21 cellular contexts compared by ENCODE assay signal in genomic region chr10:48638739-48639527, GRCh38. TPM values are rescaled to one million over a fixed set of nuclear protein-coding genes. Genes with fewer than 3 reads are reported as not detected.
DNase-seq lines count a peak whose midpoint lies in the region; ATAC-seq, FAIRE-seq and TF ChIP-seq lines count a peak whose summit lies in the region.
"Had no signal": no experiment of that assay in that cellular context is flagged by ENCODE, and none has a peak within 500 bp of the region (broad histone marks: within the 10 kb centered on the region; RNA-seq: fewer than 3 reads in every experiment).

No MANE protein-coding gene starts in this region.

- H3K27me3 ChIP-seq in heart left ventricle, result no peaks in the 10 kb centered on the region
- no peaks in the 10 kb centered on the region for H3K27me3 ChIP-seq in right cardiac atrium (ENCODE audit: control insufficient read depth, insufficient read depth)
- H3K27me3 ChIP-seq in endothelial cell of umbilical vein (ENCODE audit: control insufficient read depth in 2 of 2, insufficient read depth in 2 of 2, low read length in 2 of 2), result no peaks in the 10 kb centered on the region
- no peaks in the 10 kb centered on the region for H3K27me3 ChIP-seq in dorsolateral prefrontal cortex
- H3K27me3 ChIP-seq: Peyer's patch had no signal

- no TSS peak for BruUV-seq in endothelial cell of umbilical vein (replicated peaks; lab: Mats Ljungman, UMichigan)

- 72 to 86% (median 82%) methylated on average over 4 of the region's 4 CpGs for WGBS in heart left ventricle, 4 donors
- WGBS in right cardiac atrium, result 77% methylated on average over 4 of the region's 4 CpGs

- peaks cover 0 to 24% (median 11%) of the 10 kb centered on the region in 12 donors for H3K9me3 ChIP-seq in heart left ventricle
- H3K9me3 ChIP-seq in right cardiac atrium (ENCODE audit: control insufficient read depth, low read length), result no peaks in the 10 kb centered on the region
- no peaks in the 10 kb centered on the region for H3K9me3 ChIP-seq in endothelial cell of umbilical vein (replicated peaks; ENCODE audit: control insufficient read depth, insufficient read depth, low read length)
- H3K9me3 ChIP-seq: HAP-1, Peyer's patch had no signal

- H3K9ac ChIP-seq in endothelial cell of umbilical vein (replicated peaks; ENCODE audit: extremely low read depth, insufficient read depth, low read length), result no peak overlapping the region
- H3K9ac ChIP-seq: GM23248 had no signal

- POLR2A ChIA-PET in endothelial cell of umbilical vein (lab: Charles Lee), result no interaction called here

- intact Hi-C loops in heart left ventricle (cut with DNase I) (no loop called here), right cardiac atrium (cut with DNase I) (no loop called here), endothelial cell of umbilical vein (cut with micrococcal nuclease) (no loop called here), dorsolateral prefrontal cortex (cut with DNase I) (no loop called here)

- TF ChIP-seq POLR2A in heart left ventricle (IDR thresholded peaks at IDR 0.05) (no peak), endothelial cell of umbilical vein (IDR thresholded peaks at IDR 0.05; ENCODE audit: low read depth, low read length) (no peak)

- no peak overlapping the region for H3K4me3 ChIP-seq in heart left ventricle
- H3K4me3 ChIP-seq in right cardiac atrium (ENCODE audit: low read length), result no peak overlapping the region
- no peak overlapping the region for H3K4me3 ChIP-seq in endothelial cell of umbilical vein (replicated peaks in 1 of 3; ENCODE audit: insufficient read depth in 1 of 3, low read depth in 1 of 3, low read length in 3 of 3)
- H3K4me3 ChIP-seq in dorsolateral prefrontal cortex, result no peak overlapping the region
- H3K4me3 ChIP-seq: GM23248, HAP-1, Peyer's patch, SK-N-MC had no signal

- FAIRE-seq in GM19239 (lab: Jason Lieb, UNC), result peak; percentile 55
- FAIRE-seq in endothelial cell of umbilical vein (lab: Jason Lieb, UNC), result no peak
- FAIRE-seq: A204.1, D721Med had no signal

- H3K4me1 ChIP-seq in heart left ventricle (peaks cover 0 to 64% (median 9%) of the 10 kb centered on the region in 12 donors), right cardiac atrium (ENCODE audit: control insufficient read depth, insufficient read depth, low read length) (no peaks in the 10 kb centered on the region), endothelial cell of umbilical vein (ENCODE audit: control insufficient read depth, extremely low read depth, insufficient read depth, low read length) (peaks cover 13% of the 10 kb centered on the region)
- H3K4me1 ChIP-seq: HAP-1 had no signal

- no peak overlapping the region for H2AFZ ChIP-seq in endothelial cell of umbilical vein (ENCODE audit: low read depth, low read length)
- H2AFZ ChIP-seq: GM23248 had no signal

- H4K20me1 ChIP-seq in endothelial cell of umbilical vein (replicated peaks; ENCODE audit: control insufficient read depth, extremely low read depth, insufficient read depth, low read length), result no peaks in the 10 kb centered on the region

- peak overlapping the region; percentile 73 for H3K4me2 ChIP-seq in endothelial cell of umbilical vein (ENCODE audit: insufficient read depth, low read length)

- peak in 3 of 4 donors; percentile 72 to 91 (median 83) for ATAC-seq in heart left ventricle
- ATAC-seq in right cardiac atrium, result no peak
- ATAC-seq in GM21786 (IDR thresholded peaks at IDR 0.05; ENCODE audit: unreplicated experiment), result no peak

- H3K9me1 ChIP-seq in endothelial cell of umbilical vein (replicated peaks; ENCODE audit: control insufficient read depth, extremely low read depth, insufficient read depth, low read length), result no peaks in the 10 kb centered on the region

- CTCF ChIA-PET in endothelial cell of umbilical vein (lab: Charles Lee), result interaction anchor here (1.0 to 3.1 kb wide), 11 partner anchors 10 to 275 kb away, joined by 3 to 19 read pairs (median 4); no protein-coding TSS in a partner anchor

- TF ChIP-seq CTCF in heart left ventricle (IDR thresholded peaks at IDR 0.05), result no peak
- TF ChIP-seq CTCF in endothelial cell of umbilical vein (IDR thresholded peaks at IDR 0.05; ENCODE audit: extremely low read depth in 1 of 2, insufficient read depth in 1 of 2, low read depth in 1 of 2, low read length in 2 of 2), result no peak
- TF ChIP-seq CTCF in dorsolateral prefrontal cortex (IDR thresholded peaks at IDR 0.05 in 54 of 56, conservative IDR thresholded peaks at IDR 0.05 in 2 of 56; ENCODE audit: low read depth in 1 of 56, partially characterized antibody in 56 of 56), result no peak

- peak overlapping the region in 2 of 12 donors; percentile 47 to 81 for H3K27ac ChIP-seq in heart left ventricle
- no peak overlapping the region for H3K27ac ChIP-seq in right cardiac atrium (ENCODE audit: low read length)
- no peak overlapping the region for H3K27ac ChIP-seq in endothelial cell of umbilical vein (ENCODE audit: insufficient read depth, low read depth, low read length)
- peak overlapping the region; percentile 39 for H3K27ac ChIP-seq in substantia nigra (ENCODE audit: low read depth, low read length, poor library complexity, severe bottlenecking)
- peak overlapping the region in 5 of 59 donors; percentile 12 to 21 (median 20) for H3K27ac ChIP-seq in dorsolateral prefrontal cortex
- H3K27ac ChIP-seq: GM23248, Peyer's patch, SK-N-MC had no signal

- DNase-seq in heart left ventricle (no peak), right cardiac atrium (no peak), GM19239 (ENCODE audit: insufficient read length, low spot score) (no peak), endothelial cell of umbilical vein (ENCODE audit: low read depth, low spot score) (peak; percentile 43), substantia nigra (lab: John Stamatoyannopoulos, UW) (no peak), dorsolateral prefrontal cortex (no peak), SW 1271 (lab: John Stamatoyannopoulos, UW) (no peak)
- DNase-seq: CD8-positive, alpha-beta memory T cell; GM23248; NCI-H1105 treated with DMSO at 0.1 percent for 48 hours; NCI-H1694; NCI-H2081 treated with DMSO at 0.1 percent for 48 hours; Peyer's patch; SHP77 had no signal

- H3K36me3 ChIP-seq in heart left ventricle (no peaks in the 10 kb centered on the region), endothelial cell of umbilical vein (ENCODE audit: control insufficient read depth in 2 of 2, extremely low read depth in 1 of 2, insufficient read depth in 2 of 2, low read length in 2 of 2) (no peaks in the 10 kb centered on the region)
- H3K36me3 ChIP-seq: HAP-1, Peyer's patch had no signal

- dilution Hi-C loops in endothelial cell of umbilical vein (cut with MboI; ENCODE audit: extremely low pct_ligation_motif_present, low sequenced_read_pairs), result no loop called here

- H3K79me2 ChIP-seq in endothelial cell of umbilical vein (ENCODE audit: control insufficient read depth, insufficient read depth, low read length), result peaks cover 2% of the 10 kb centered on the region

TF ChIP-seq in endothelial cell of umbilical vein, 7 proteins besides CTCF, POLR2A, EP300 and RAD21:
- TF ChIP-seq GATA2 (IDR thresholded peaks at IDR 0.05; ENCODE audit: insufficient read depth, insufficient read length, low read depth, low read length) (no peak), MYC (IDR thresholded peaks at IDR 0.05; ENCODE audit: low read depth, low read length) (no peak), EZH2 (IDR thresholded peaks at IDR 0.05; ENCODE audit: borderline replicate concordance, low read depth, low read length, severe bottlenecking) (no peak), FOS (IDR thresholded peaks at IDR 0.05; ENCODE audit: borderline replicate concordance, insufficient read depth, low read length) (no peak), MAX (IDR thresholded peaks at IDR 0.05; ENCODE audit: insufficient read depth, insufficient read length) (no peak), POLR2AphosphoS5 (IDR thresholded peaks at IDR 0.05; ENCODE audit: insufficient read depth, low read depth, low read length) (no peak)

RNA-seq across cellular contexts. Expression of gene ARHGAP22, which starts 34.1 kb away (rescaled TPM):
- 1 to 10 TPM; 1.1 to 9.5 (median 3.2) TPM for total RNA-seq in heart left ventricle
- polyA plus RNA-seq in heart left ventricle, result 1 to 10 TPM; 1.5 to 2.2 TPM
- total RNA-seq in right cardiac atrium, result 1 to 10 TPM; 3.1 to 6.5 (median 5.6) TPM
- 1.4 TPM for polyA plus RNA-seq in right cardiac atrium
- total RNA-seq in endothelial cell of umbilical vein, result 48.6 and 50.3 TPM in 2 replicates
- 8.0 and 8.6 TPM in 2 replicates for polyA plus RNA-seq in endothelial cell of umbilical vein
- polyA plus RNA-seq in endothelial cell of umbilical vein (2011; cell fraction: cytosol; rRNA removed), result 10.2 and 10.4 TPM in 2 replicates
- 33.5 and 38.8 TPM in 2 replicates for polyA plus RNA-seq in endothelial cell of umbilical vein (2011; cell fraction: nucleus; rRNA removed)
- 56.6 and 69.1 TPM in 2 replicates for polyA plus RNA-seq in endothelial cell of umbilical vein (2012)
- polyA minus RNA-seq in endothelial cell of umbilical vein, result 23.0 and 28.5 TPM in 2 replicates
- polyA minus RNA-seq in endothelial cell of umbilical vein (2011; cell fraction: cytosol; rRNA and poly(A)+ RNA removed), result not detected
- 47.4 and 50.7 TPM in 2 replicates for polyA minus RNA-seq in endothelial cell of umbilical vein (2011; cell fraction: nucleus; rRNA and poly(A)+ RNA removed)
- 100 to 1,000 TPM in 1 of 120 experiments, 10 to 100 TPM in 119; 17.5 to 100 (median 34.4) TPM for total RNA-seq in dorsolateral prefrontal cortex
- total RNA-seq: CD8-positive, alpha-beta memory T cell had no signal
- polyA plus RNA-seq: CD8-positive, alpha-beta memory T cell had no signal

RNA-seq across cellular contexts. Expression of gene WDFY4, which starts 45.7 kb away (rescaled TPM):
- total RNA-seq in heart left ventricle, result 10 to 100 TPM in 1 of 9 donors, 1 to 10 TPM in 5, under 1 TPM in 3; 0.56 to 19.8 (median 1.1) TPM
- under 1 TPM; 0.46 to 0.78 TPM for polyA plus RNA-seq in heart left ventricle
- 1 to 10 TPM; 1.4 to 4.4 (median 2.6) TPM for total RNA-seq in right cardiac atrium
- 0.57 TPM for polyA plus RNA-seq in right cardiac atrium
- 10.2 and 10.5 TPM in 2 replicates for total RNA-seq in endothelial cell of umbilical vein
- polyA plus RNA-seq in endothelial cell of umbilical vein, result 10.1 and 11.7 TPM in 2 replicates
- 4.1 and 7.2 TPM in 2 replicates for polyA plus RNA-seq in endothelial cell of umbilical vein (2011; cell fraction: cytosol; rRNA removed)
- 11.2 and 11.3 TPM in 2 replicates for polyA plus RNA-seq in endothelial cell of umbilical vein (2011; cell fraction: nucleus; rRNA removed)
- polyA plus RNA-seq in endothelial cell of umbilical vein (2012), result 5.1 and 8.1 TPM in 2 replicates
- 6.3 and 7.0 TPM in 2 replicates for polyA minus RNA-seq in endothelial cell of umbilical vein
- polyA minus RNA-seq in endothelial cell of umbilical vein (2011; cell fraction: cytosol; rRNA and poly(A)+ RNA removed), result not detected
- polyA minus RNA-seq in endothelial cell of umbilical vein (2011; cell fraction: nucleus; rRNA and poly(A)+ RNA removed), result 4.0 and 4.1 TPM in 2 replicates
- 10 to 100 TPM in 5 of 120 experiments, 1 to 10 TPM in 115; 1.5 to 12.2 (median 4.6) TPM for total RNA-seq in dorsolateral prefrontal cortex
- total RNA-seq: GM23248, NCI-H460 had no signal
- polyA plus RNA-seq: BJ; CD8-positive, alpha-beta memory T cell; GM23248 had no signal

Comparison
In these comparisons a context has a peak if more than half of its experiments do, and no peak if none do; other contexts are left out.
1. ATAC-seq: peak in heart left ventricle (3 of 4); none in right cardiac atrium (0 of 2) and GM21786 (single experiment).